ENCODE assay signal across 8 cellular contexts in genomic region chr3:190384241-190384863, GRCh38. TPM values are rescaled to one million over a fixed set of nuclear protein-coding genes. Genes with fewer than 3 reads are reported as not detected.
A peak's percentile ranks its signal among the peaks of the same experiment; 100 is the strongest.
DNase-seq lines count a peak whose midpoint lies in the region; ATAC-seq, FAIRE-seq and TF ChIP-seq lines count a peak whose summit lies in the region.

No MANE protein-coding gene starts in this region.

- WGBS in IMR-90 (ENCODE audit: extremely low coverage in 2 of 2, insufficient read length in 1 of 2), 2 experiments, result no CpG with 5 or more reads among the region's 3 CpGs
- WGBS in SK-N-SH (ENCODE audit: low lambda C conversion rate), result 13% methylated on average over 3 of the region's 3 CpGs
- 45 to 88% methylated on average over 1 to 3 of the region's 3 CpGs for WGBS in gastroesophageal sphincter (ENCODE audit: low coverage in 1 of 2), 2 donors
- 34 to 42% (median 34%) methylated on average over 3 of the region's 3 CpGs for WGBS in small intestine, 3 donors

- H4K91ac ChIP-seq in IMR-90 (ENCODE audit: insufficient read depth, low read depth, low read length), result 0 out of 2 replicates have a peak overlapping the region, but pooled peaks have one; percentile 36

- TF ChIP-seq CTCF in IMR-90 (conservative IDR thresholded peaks at IDR 0.05; ENCODE audit: low read depth, low read length) (peak; percentile 62), SK-N-SH (IDR thresholded peaks at IDR 0.05) (peak; percentile 35), gastroesophageal sphincter (IDR thresholded peaks at IDR 0.05) (peak; percentile 24 to 52 (median 44)), coronary artery (IDR thresholded peaks at IDR 0.05) (no peak)

- H3K9ac ChIP-seq in IMR-90 (ENCODE audit: low read depth, low read length), result no peak overlapping the region
- no peak overlapping the region for H3K9ac ChIP-seq in SK-N-SH

- ATAC-seq in GM21723 (IDR thresholded peaks at IDR 0.05; ENCODE audit: unreplicated experiment) (peak; percentile 85), IMR-90 (ENCODE audit: low read depth) (peak; percentile 21; the same call in 1 of the 2 replicates), gastroesophageal sphincter (no peak)

- H4K20me1 ChIP-seq in IMR-90 (ENCODE audit: insufficient read depth, low read length) (no peaks in the 10 kb centered on the region), SK-N-SH (ENCODE audit: insufficient read depth) (no peaks in the 10 kb centered on the region)

- no peak overlapping the region for H3K27ac ChIP-seq in IMR-90 (ENCODE audit: insufficient read depth, low read length)
- no peak overlapping the region for H3K27ac ChIP-seq in SK-N-SH (ENCODE audit: low read depth in 2 of 2, low read length in 1 of 2)
- H3K27ac ChIP-seq in gastroesophageal sphincter, result no peak overlapping the region
- no peak overlapping the region for H3K27ac ChIP-seq in small intestine (ENCODE audit: low read depth in 1 of 2, low read length in 1 of 2)
- no peak overlapping the region for H3K27ac ChIP-seq in coronary artery

- H2AFZ ChIP-seq in IMR-90 (replicated peaks; ENCODE audit: low read length, poor library complexity) (peak overlapping the region; percentile 78), SK-N-SH (ENCODE audit: low read depth) (no peak overlapping the region)

- peak overlapping the region; percentile 47 for H3K4ac ChIP-seq in IMR-90 (ENCODE audit: low read depth, low read length)

- no peaks in the 10 kb centered on the region for H3K36me3 ChIP-seq in IMR-90 (ENCODE audit: control insufficient read depth, insufficient read depth, low read length)
- no peaks in the 10 kb centered on the region for H3K36me3 ChIP-seq in SK-N-SH (replicated peaks in 1 of 2; ENCODE audit: control insufficient read depth in 1 of 2, insufficient read depth in 2 of 2, low read length in 1 of 2)
- H3K36me3 ChIP-seq in gastroesophageal sphincter, result no peaks in the 10 kb centered on the region
- no peaks in the 10 kb centered on the region for H3K36me3 ChIP-seq in small intestine (ENCODE audit: control insufficient read depth in 2 of 2, insufficient read depth in 2 of 2, low read length in 2 of 2)

- no peak overlapping the region for H3K56ac ChIP-seq in IMR-90 (ENCODE audit: extremely low read depth, insufficient read depth, low read length)

- TF ChIP-seq POLR2A in IMR-90 (IDR thresholded peaks at IDR 0.05; ENCODE audit: low read depth, low read length) (no peak), gastroesophageal sphincter (IDR thresholded peaks at IDR 0.05) (no peak)

- no peak overlapping the region; the same call in 1 of the 2 replicates for H4K5ac ChIP-seq in IMR-90 (ENCODE audit: low read depth, low read length)

- no peaks in the 10 kb centered on the region; a peak in 1 of 4 replicates for H3K79me1 ChIP-seq in IMR-90 (ENCODE audit: low read depth in 1 of 2, low read length in 2 of 2)

- H2AK9ac ChIP-seq in IMR-90 (replicated peaks; ENCODE audit: low read depth, low read length, poor library complexity), result no peak overlapping the region

- H3K4me3 ChIP-seq in IMR-90 (ENCODE audit: insufficient read depth, low read depth, low read length), result no peak overlapping the region
- no peak overlapping the region for H3K4me3 ChIP-seq in SK-N-SH (ENCODE audit: low read depth in 2 of 2, low read length in 1 of 2)
- no peak overlapping the region for H3K4me3 ChIP-seq in gastroesophageal sphincter
- H3K4me3 ChIP-seq in small intestine (ENCODE audit: low read depth in 1 of 2, low read length in 2 of 2), result no peak overlapping the region
- H3K4me3 ChIP-seq in coronary artery, result no peak overlapping the region

- H3K4me1 ChIP-seq in IMR-90 (ENCODE audit: control insufficient read depth, insufficient read depth, low read length), result peaks cover 5% of the 10 kb centered on the region
- peaks cover 0 to 10% of the 10 kb centered on the region in 2 experiments; a peak in 1 of 4 replicates for H3K4me1 ChIP-seq in SK-N-SH (ENCODE audit: control insufficient read depth in 1 of 2, insufficient read depth in 2 of 2, low read depth in 1 of 2, low read length in 1 of 2)
- H3K4me1 ChIP-seq in gastroesophageal sphincter, result no peaks in the 10 kb centered on the region
- H3K4me1 ChIP-seq in small intestine (ENCODE audit: control insufficient read depth in 2 of 2, insufficient read depth in 1 of 2, low read depth in 1 of 2, low read length in 1 of 2), result no peaks in the 10 kb centered on the region

- dilution Hi-C loops in IMR-90 (cut with HindIII; ENCODE audit: low sequenced_read_pairs, unreplicated experiment), result no loop called here

- peak overlapping the region in 1 of 2 experiments; percentile 53; a peak in 2 of 4 replicates for H4K8ac ChIP-seq in IMR-90 (ENCODE audit: low read depth in 2 of 2, low read length in 2 of 2)

- peak overlapping the region; percentile 87 for H2BK20ac ChIP-seq in IMR-90 (ENCODE audit: low read depth, low read length)

- peak overlapping the region; percentile 73; the same call in 1 of the 2 replicates for H2BK120ac ChIP-seq in IMR-90 (ENCODE audit: low read depth, low read length)

- no TSS peak for BruUV-seq in IMR-90 (replicated peaks; lab: Mats Ljungman, UMichigan)

- 0 out of 2 replicates have a peak overlapping the region, but pooled peaks have one; percentile 14 for H3K18ac ChIP-seq in IMR-90 (ENCODE audit: low read depth, low read length)

- TF ChIP-seq EP300 in SK-N-SH (IDR thresholded peaks at IDR 0.05; ENCODE audit: borderline replicate concordance in 1 of 2, low read depth in 1 of 2, low read length in 1 of 2) (no peak), gastroesophageal sphincter (IDR thresholded peaks at IDR 0.05) (no peak)

- no peak for FAIRE-seq in small intestine (lab: Jason Lieb, UNC)

- no peaks in the 10 kb centered on the region for H3K9me2 ChIP-seq in SK-N-SH

- in situ Hi-C loops in IMR-90 (cut with MboI; ENCODE audit: low sequenced_read_pairs), result no loop called here

- no peak overlapping the region for H3K23ac ChIP-seq in IMR-90 (ENCODE audit: low read depth, low read length)

- H3K14ac ChIP-seq in IMR-90 (replicated peaks; ENCODE audit: low read depth, low read length), result no peak overlapping the region

- peak overlapping the region; percentile 37; the same call in 2 of the 3 replicates for H2BK15ac ChIP-seq in IMR-90 (ENCODE audit: low read depth, low read length)

- peak overlapping the region; percentile 46 for H2AK5ac ChIP-seq in IMR-90 (ENCODE audit: low read depth, low read length)

- DNase-seq in SIG-M5 treated with dmso at 0.1 percent for 504 hours (lab: John Stamatoyannopoulos, UW; ENCODE audit: unreplicated experiment) (peak; percentile 69), SIG-M5 (lab: John Stamatoyannopoulos, UW) (no peak), IMR-90 (peak; percentile 69), SK-N-SH (no peak), small intestine (peak; percentile 73), coronary artery (ENCODE audit: low spot score) (no peak)

- no peak overlapping the region for H3K4me2 ChIP-seq in IMR-90 (ENCODE audit: low read depth, low read length)
- no peak overlapping the region for H3K4me2 ChIP-seq in SK-N-SH

- H3K27me3 ChIP-seq in IMR-90 (ENCODE audit: control insufficient read depth, insufficient read depth, low read length), result no peaks in the 10 kb centered on the region
- H3K27me3 ChIP-seq in SK-N-SH (ENCODE audit: insufficient read depth), result no peaks in the 10 kb centered on the region
- no peaks in the 10 kb centered on the region for H3K27me3 ChIP-seq in gastroesophageal sphincter
- no peaks in the 10 kb centered on the region for H3K27me3 ChIP-seq in small intestine (ENCODE audit: control insufficient read depth in 2 of 2, insufficient read depth in 2 of 2, low read length in 2 of 2)

- peak overlapping the region; percentile 99 for H2BK5ac ChIP-seq in IMR-90 (ENCODE audit: low read depth, low read length, poor library complexity, severe bottlenecking)

- H3K79me2 ChIP-seq in SK-N-SH (ENCODE audit: insufficient read depth), result no peaks in the 10 kb centered on the region

- H3K9me3 ChIP-seq in IMR-90 (ENCODE audit: control insufficient read depth, insufficient read depth, low read length), result no peaks in the 10 kb centered on the region
- no peaks in the 10 kb centered on the region for H3K9me3 ChIP-seq in SK-N-SH
- H3K9me3 ChIP-seq in gastroesophageal sphincter, result no peaks in the 10 kb centered on the region
- no peaks in the 10 kb centered on the region for H3K9me3 ChIP-seq in small intestine (ENCODE audit: control insufficient read depth, low read depth)

- H3F3A ChIP-seq in SK-N-SH (replicated peaks; ENCODE audit: insufficient read depth), result peaks cover 6% of the 10 kb centered on the region

- peak; percentile 62 for TF ChIP-seq RAD21 in IMR-90 (IDR thresholded peaks at IDR 0.05; ENCODE audit: low read length)
- 0 out of 2 replicates have a peak, but pooled peaks have one; percentile 14 for TF ChIP-seq RAD21 in SK-N-SH (IDR thresholded peaks at IDR 0.05; ENCODE audit: low read length)

- intact Hi-C loops in IMR-90 (cut with micrococcal nuclease), result loop anchor here (1.0 to 2.0 kb wide), 3 partner anchors 62 to 423 kb away; partner anchors contain the start of gene CLDN1

- POLR2A ChIA-PET in IMR-90 (lab: Charles Lee; ENCODE audit: unreplicated experiment), result no interaction called here
- POLR2A ChIA-PET in SK-N-SH (lab: Yijun Ruan, JAX), result no interaction called here

- no peaks in the 10 kb centered on the region; the same call in 1 of the 2 replicates for H3K9me1 ChIP-seq in IMR-90 (ENCODE audit: insufficient read depth, low read length)

- CTCF ChIA-PET in IMR-90 (lab: Yijun Ruan, JAX), result interaction anchor here (0.6 to 1.6 kb wide), 11 partner anchors 11 to 423 kb away, joined by 3 to 9 read pairs (median 4); partner anchors contain the start of gene CLDN1
- CTCF ChIA-PET in SK-N-SH (lab: Yijun Ruan, JAX), result interaction anchor here (0.9 kb wide), 1 partner anchor 29 kb away, joined by 3 read pairs; no protein-coding TSS in a partner anchor

TF ChIP-seq in IMR-90, 13 proteins besides CTCF, POLR2A, EP300 and RAD21 (continues in another document):
- TF ChIP-seq MXI1 (IDR thresholded peaks at IDR 0.05; ENCODE audit: borderline replicate concordance, low read depth, low read length), result no peak

RNA-seq across cellular contexts. Expression of gene CLDN16, which starts 3.6 kb away (rescaled TPM):
- total RNA-seq in IMR-90 (2012; rRNA removed) (under 0.01 TPM in 2 replicates), gastroesophageal sphincter (not detected)
- polyA plus RNA-seq in IMR-90 (2012; rRNA removed) (0.09 and 0.22 TPM in 2 replicates), SK-N-SH (2012; rRNA removed) (0.02 TPM in 2 replicates), small intestine (not detected)
- 0.13 TPM in 1 of 2 replicates, not detected in the other for polyA plus RNA-seq in IMR-90 (2012; cell fraction: cytosol; rRNA removed)
- polyA plus RNA-seq in IMR-90 (2012; cell fraction: nucleus; rRNA removed; ENCODE audit: low replicate concordance), result 0.02 and 0.07 TPM in 2 replicates
- polyA plus RNA-seq in SK-N-SH (2012; cell fraction: cytosol; rRNA removed), result 0.05 and 0.10 TPM in 2 replicates
- 0.02 TPM in 1 of 2 replicates, not detected in the other for polyA plus RNA-seq in SK-N-SH (2012; cell fraction: nucleus; rRNA removed)

Comparison
In these comparisons a context has a peak if more than half of its experiments do, and no peak if none do; other contexts are left out.
1. DNase-seq: peak in SIG-M5 treated with dmso at 0.1 percent for 504 hours (single experiment), IMR-90 (single experiment) and small intestine (single experiment); none in SIG-M5 (single experiment), SK-N-SH (single experiment) and coronary artery (single experiment).